In genomic region chr9:127955294-127956015, GRCh38 we compare ENCODE assay signal across 8 cellular contexts. TPM values are rescaled to one million over a fixed set of nuclear protein-coding genes. Genes with fewer than 3 reads are reported as not detected.
A peak's percentile ranks its signal among the peaks of the same experiment; 100 is the strongest.
DNase-seq lines count a peak whose midpoint lies in the region; ATAC-seq and TF ChIP-seq lines count a peak whose summit lies in the region.

No MANE protein-coding gene starts in this region.

- H4K20me1 ChIP-seq in DOHH2 (ENCODE audit: control insufficient read depth, insufficient read depth, low read depth, low read length): peaks cover 20% of the 10 kb centered on the region

- H3K9me3 ChIP-seq in DOHH2 (ENCODE audit: control insufficient read depth, insufficient read depth, low read length) (no peaks in the 10 kb centered on the region), esophagus squamous epithelium (no peaks in the 10 kb centered on the region), transverse colon (no peaks in the 10 kb centered on the region)

- H3K79me2 ChIP-seq in DOHH2 (ENCODE audit: control insufficient read depth, low read length): peaks cover 98% of the 10 kb centered on the region

- peak; percentile 53 for TF ChIP-seq CTCF in DOHH2 (IDR thresholded peaks at IDR 0.05; ENCODE audit: low read depth, low read length, poor library complexity, severe bottlenecking)
- peak in 5 of 6 experiments; percentile 38 to 85 (median 70) for TF ChIP-seq CTCF in esophagus squamous epithelium (IDR thresholded peaks at IDR 0.05)
- TF ChIP-seq CTCF in osteocyte (IDR thresholded peaks at IDR 0.05): peak; percentile 18
- TF ChIP-seq CTCF in transverse colon (IDR thresholded peaks at IDR 0.05): peak; percentile 43 to 97 (median 68)

- intact Hi-C loops in esophagus squamous epithelium (cut with DNase I): no loop called here
- intact Hi-C loops in transverse colon (cut with DNase I; ENCODE audit: low total_unique reads): no loop called here

- H3K36me3 ChIP-seq in DOHH2 (ENCODE audit: control insufficient read depth, low read length): peaks cover 52% of the 10 kb centered on the region
- peaks cover 0 to 9% (median 0%) of the 10 kb centered on the region in 3 donors for H3K36me3 ChIP-seq in esophagus squamous epithelium
- H3K36me3 ChIP-seq in transverse colon: no peaks in the 10 kb centered on the region

- no peaks in the 10 kb centered on the region for H3K9me2 ChIP-seq in DOHH2 (replicated peaks; ENCODE audit: control insufficient read depth, low read length)

- H3K27me3 ChIP-seq in DOHH2 (ENCODE audit: control insufficient read depth, low read length) (no peaks in the 10 kb centered on the region), esophagus squamous epithelium (no peaks in the 10 kb centered on the region), transverse colon (no peaks in the 10 kb centered on the region)

- TF ChIP-seq POLR2A in esophagus squamous epithelium (IDR thresholded peaks at IDR 0.05): no peak
- peak; percentile 56 for TF ChIP-seq POLR2A in transverse colon (IDR thresholded peaks at IDR 0.05)

- 0 out of 2 replicates have a peak overlapping the region, but pooled peaks have one; percentile 2 for H3K4me2 ChIP-seq in DOHH2 (ENCODE audit: low read length)

- DNase-seq in NCI-H524 (lab: John Stamatoyannopoulos, UW): peak; percentile 56 to 81
- peak; percentile 86 for DNase-seq in activated CD8-positive, alpha-beta memory T cell treated with anti-CD3 and anti-CD28 coated beads, Interleukin-2, amount 50 U/mL, for 4 hours
- DNase-seq in esophagus squamous epithelium (lab: John Stamatoyannopoulos, UW): no peak
- no peak for DNase-seq in osteocyte (ENCODE audit: extremely low spot score, unreplicated experiment)
- DNase-seq in transverse colon: peak; percentile 93

- H3K4me3 Mint-ChIP-seq in osteocyte (ENCODE audit: unreplicated experiment): no peak overlapping the region

- peaks cover 2% of the 10 kb centered on the region for H3K36me3 Mint-ChIP-seq in osteocyte (ENCODE audit: unreplicated experiment)

- H3K27me3 Mint-ChIP-seq in osteocyte (ENCODE audit: unreplicated experiment): no peaks in the 10 kb centered on the region

- H3F3A ChIP-seq in DOHH2 (ENCODE audit: control insufficient read depth, insufficient read depth): no peaks in the 10 kb centered on the region; the same call in 1 of the 2 replicates

- no peak overlapping the region for H3K27ac Mint-ChIP-seq in osteocyte (ENCODE audit: unreplicated experiment)

- ATAC-seq in HG03175 (IDR thresholded peaks at IDR 0.05; ENCODE audit: unreplicated experiment): peak; percentile 57
- no peak for ATAC-seq in GM18519 (IDR thresholded peaks at IDR 0.05; ENCODE audit: low FRiP score, unreplicated experiment)

- H3K9me3 Mint-ChIP-seq in osteocyte (ENCODE audit: unreplicated experiment): no peaks in the 10 kb centered on the region

- 20 to 25% methylated on average over 2 to 6 of the region's 12 CpGs for WGBS in esophagus squamous epithelium, 2 donors
- 19% methylated on average over 3 of the region's 12 CpGs; no CpG with 5 or more reads in 1 of the 2 donors for WGBS in transverse colon (ENCODE audit: low coverage in 1 of 2), 2 donors

- H3K4me3 ChIP-seq in DOHH2 (ENCODE audit: low read length) (no peak overlapping the region), esophagus squamous epithelium (no peak overlapping the region), transverse colon (no peak overlapping the region)

- H3K4me1 ChIP-seq in DOHH2 (ENCODE audit: control insufficient read depth, low read length) (peaks cover 52% of the 10 kb centered on the region), esophagus squamous epithelium (peaks cover 36 to 98% (median 43%) of the 10 kb centered on the region in 3 donors), transverse colon (peaks cover 43 to 72% (median 55%) of the 10 kb centered on the region in 4 donors)

- no peak for TF ChIP-seq EP300 in transverse colon (IDR thresholded peaks at IDR 0.05; ENCODE audit: low read depth)

- peak overlapping the region; percentile 11; the same call in 1 of the 2 replicates for H3K27ac ChIP-seq in DOHH2 (ENCODE audit: low read depth, low read length)
- H3K27ac ChIP-seq in esophagus squamous epithelium: peak overlapping the region; percentile 81 to 95 (median 86)
- H3K27ac ChIP-seq in transverse colon: peak overlapping the region; percentile 82 to 92 (median 87)

- H3K4me1 Mint-ChIP-seq in osteocyte (ENCODE audit: unreplicated experiment): peaks cover 42% of the 10 kb centered on the region

- in situ Hi-C loops in transverse colon (cut with MboI; ENCODE audit: low pct_ligation_motif_present in 1 of 4, low pct_unique_long_range_greater_than_20kb in 1 of 4, low sequenced_read_pairs in 3 of 4): loop anchor here in 1 of 4 donors (25.0 kb wide), 1 partner anchor 157 kb away; no protein-coding TSS in a partner anchor

RNA-seq across cellular contexts. Expression of gene DPM2, which starts 17.8 kb away (rescaled TPM):
- total RNA-seq in esophagus squamous epithelium: 10 to 100 TPM; 12.5 to 18.5 (median 15.7) TPM
- 29.2 and 31.6 TPM in 2 replicates for total RNA-seq in osteocyte
- 100 to 1,000 TPM in 1 of 4 donors, 10 to 100 TPM in 3; 20.6 to 249 (median 26.3) TPM for total RNA-seq in transverse colon

RNA-seq across cellular contexts. Expression of gene PIP5KL1, which starts 24.9 kb away (rescaled TPM):
- total RNA-seq in esophagus squamous epithelium (1 to 10 TPM in 3 of 4 donors, not detected in 1; 3.1 to 4.6 (median 3.6) TPM), osteocyte (2.6 and 2.9 TPM in 2 replicates), transverse colon (1 to 10 TPM in 1 of 4 donors, not detected in 3; 4.6 TPM)

RNA-seq across cellular contexts. Expression of gene EEIG1, which starts 25.3 kb away (rescaled TPM):
- 10 to 100 TPM; 16.9 to 65.0 (median 24.0) TPM for total RNA-seq in esophagus squamous epithelium
- total RNA-seq in osteocyte: 39.4 and 41.4 TPM in 2 replicates
- total RNA-seq in transverse colon: 100 to 1,000 TPM in 2 of 4 donors, 10 to 100 TPM in 2; 77.0 to 230 (median 96.7) TPM

RNA-seq across cellular contexts. Expression of gene ST6GALNAC4, which starts 38.6 kb away (rescaled TPM):
- total RNA-seq in esophagus squamous epithelium (10 to 100 TPM; 12.5 to 33.0 (median 23.8) TPM), osteocyte (21.4 and 25.1 TPM in 2 replicates), transverse colon (10 to 100 TPM; 16.7 to 66.1 (median 47.3) TPM)

RNA-seq across cellular contexts. Expression of gene ST6GALNAC6, which starts 56.1 kb away (rescaled TPM):
- total RNA-seq in esophagus squamous epithelium (10 to 100 TPM; 14.5 to 69.4 (median 26.1) TPM), osteocyte (73.4 and 77.0 TPM in 2 replicates), transverse colon (10 to 100 TPM; 41.0 to 80.4 (median 75.7) TPM)

Comparison
In these comparisons a context has a peak if more than half of its experiments do, and no peak if none do; other contexts are left out.
1. H3K27ac ChIP-seq: peak in every context shown above with its lines; median percentile 87 in transverse colon; 86 in esophagus squamous epithelium; 11 in DOHH2.
2. CTCF ChIP-seq: peak in every context shown above with its lines; median percentile 70 in esophagus squamous epithelium; 68 in transverse colon; 53 in DOHH2; 18 in osteocyte.
3. DNase-seq: peak in NCI-H524 (2 of 2), activated CD8-positive, alpha-beta memory T cell treated with anti-CD3 and anti-CD28 coated beads, Interleukin-2, amount 50 U/mL, for 4 hours (single experiment) and transverse colon (single experiment); none in esophagus squamous epithelium (single experiment) and osteocyte (single experiment).